9 cellular contexts compared by ENCODE assay signal in genomic region chr11:101126551-101127347, GRCh38. TPM values are rescaled to one million over a fixed set of nuclear protein-coding genes. Genes with fewer than 3 reads are reported as not detected.
A peak's percentile ranks its signal among the peaks of the same experiment; 100 is the strongest.
DNase-seq lines count a peak whose midpoint lies in the region; ATAC-seq and TF ChIP-seq lines count a peak whose summit lies in the region.
"Had no signal": no experiment of that assay in that cellular context is flagged by ENCODE, and none has a peak within 500 bp of the region (broad histone marks: within the 10 kb centered on the region; RNA-seq: fewer than 3 reads in every experiment).

No MANE protein-coding gene starts in this region.

- POLR2A ChIA-PET in HEK293 (lab: Yijun Ruan, JAX): no interaction called here

- TF ChIP-seq CTCF in HEK293 (tag by site-specific recombination; IDR thresholded peaks at IDR 0.05): no peak
- no peak for TF ChIP-seq CTCF in astrocyte of the spinal cord (IDR thresholded peaks at IDR 0.05; ENCODE audit: low read depth, low read length)

- H3K4me1 Mint-ChIP-seq in stimulated activated effector memory CD8-positive, alpha-beta T cell treated with anti-CD3 and anti-CD28 coated beads, Interleukin-12 subunit alpha, Interleukin-12 subunit beta, amount 100 ng/mL, for 72 hours: no peaks in the 10 kb centered on the region

- H3K27ac ChIP-seq in HEK293 (ENCODE audit: extremely low read depth, low read depth, low read length): no peak overlapping the region
- no peak overlapping the region for H3K27ac ChIP-seq in skeletal muscle tissue (ENCODE audit: low read depth, low read length)

- H3K9me3 Mint-ChIP-seq in stimulated activated effector memory CD8-positive, alpha-beta T cell treated with anti-CD3 and anti-CD28 coated beads, Interleukin-12 subunit alpha, Interleukin-12 subunit beta, amount 100 ng/mL, for 72 hours: no peaks in the 10 kb centered on the region

- CTCF ChIA-PET in HEK293 (lab: Yijun Ruan, JAX): no interaction called here

- H3K4me3 Mint-ChIP-seq in stimulated activated effector memory CD8-positive, alpha-beta T cell treated with anti-CD3 and anti-CD28 coated beads, Interleukin-12 subunit alpha, Interleukin-12 subunit beta, amount 100 ng/mL, for 72 hours: no peak overlapping the region

- DNase-seq in astrocyte of the spinal cord (ENCODE audit: low read depth, low spot score) (peak; percentile 17), iPS-NIHi11 (ENCODE audit: low spot score) (peak; percentile 29), NCI-H2171 (lab: John Stamatoyannopoulos, UW) (no peak), EL (no peak)
- DNase-seq in stimulated activated CD8-positive, alpha-beta memory T cell treated with anti-CD3 and anti-CD28 coated beads, Interleukin-4, amount 100 ng/mL, for 48 hours: no peak
- no peak for DNase-seq in stimulated activated effector memory CD8-positive, alpha-beta T cell treated with anti-CD3 and anti-CD28 coated beads, Interleukin-12 subunit alpha, Interleukin-12 subunit beta, amount 100 ng/mL, for 72 hours (ENCODE audit: low spot score in 2 of 2)
- DNase-seq: activated CD8-positive, alpha-beta memory T cell treated with anti-CD3 and anti-CD28 coated beads, Interleukin-2, amount 50 U/mL, for 48 hours had no signal

- no peak overlapping the region for H3K27ac Mint-ChIP-seq in stimulated activated effector memory CD8-positive, alpha-beta T cell treated with anti-CD3 and anti-CD28 coated beads, Interleukin-12 subunit alpha, Interleukin-12 subunit beta, amount 100 ng/mL, for 72 hours

- H3K36me3 ChIP-seq in HEK293 (ENCODE audit: control insufficient read depth in 2 of 2, insufficient read depth in 1 of 2, low read length in 2 of 2): no peaks in the 10 kb centered on the region
- H3K36me3 ChIP-seq in skeletal muscle tissue (ENCODE audit: control insufficient read depth in 3 of 3, insufficient read depth in 3 of 3, low read length in 3 of 3): no peaks in the 10 kb centered on the region

- H3K9me3 ChIP-seq in HEK293 (ENCODE audit: control insufficient read depth, insufficient read depth, low read depth, low read length) (no peaks in the 10 kb centered on the region), skeletal muscle tissue (ENCODE audit: control insufficient read depth in 3 of 3, low read length in 3 of 3) (no peaks in the 10 kb centered on the region)

- peak overlapping the region; percentile 33 to 74 (median 58) for H3K9ac ChIP-seq in skeletal muscle tissue (ENCODE audit: low read depth in 1 of 3, low read length in 3 of 3)

- H3K36me3 Mint-ChIP-seq in stimulated activated effector memory CD8-positive, alpha-beta T cell treated with anti-CD3 and anti-CD28 coated beads, Interleukin-12 subunit alpha, Interleukin-12 subunit beta, amount 100 ng/mL, for 72 hours: no peaks in the 10 kb centered on the region

- peaks cover 28 to 34% (median 30%) of the 10 kb centered on the region in 3 donors for H3K27me3 ChIP-seq in skeletal muscle tissue (ENCODE audit: control insufficient read depth in 3 of 3, insufficient read depth in 3 of 3, low read length in 3 of 3)

- H3K4me1 ChIP-seq in HEK293 (ENCODE audit: control insufficient read depth, insufficient read depth, low read length): no peaks in the 10 kb centered on the region
- peaks cover 5 to 7% (median 5%) of the 10 kb centered on the region in 3 donors for H3K4me1 ChIP-seq in skeletal muscle tissue (ENCODE audit: control insufficient read depth in 3 of 3, insufficient read depth in 3 of 3, low read length in 3 of 3)

- peak overlapping the region; percentile 55 for H3K4me3 ChIP-seq in HEK293 (ENCODE audit: low read depth, low read length)
- peak overlapping the region; percentile 38 for H3K4me3 ChIP-seq in astrocyte of the spinal cord (ENCODE audit: low read depth, low read length)
- H3K4me3 ChIP-seq in skeletal muscle tissue (ENCODE audit: low read length in 3 of 3): peak overlapping the region; percentile 66 to 69 (median 66)

- in situ Hi-C loops in astrocyte of the spinal cord (cut with HindIII; ENCODE audit: low sequenced_read_pairs): no loop called here

- no peak for ATAC-seq in stimulated activated effector memory CD8-positive, alpha-beta T cell treated with anti-CD3 and anti-CD28 coated beads, Interleukin-12 subunit alpha, Interleukin-12 subunit beta, amount 100 ng/mL, for 72 hours

TF ChIP-seq in HEK293, 187 proteins besides CTCF, POLR2A, EP300 and RAD21:
- TF ChIP-seq ZNF555 (tag by site-specific recombination; conservative IDR thresholded peaks at IDR 0.05): no peak
- 0 out of 2 replicates have a peak, but pooled peaks have one; percentile 59 for TF ChIP-seq ZBTB20 (tag by site-specific recombination; IDR thresholded peaks at IDR 0.05)
- TF ChIP-seq ZIC2 (tag by site-specific recombination; IDR thresholded peaks at IDR 0.05): 0 out of 2 replicates have a peak, but pooled peaks have one; percentile 27
- TF ChIP-seq ZNF335 (tag by site-specific recombination; conservative IDR thresholded peaks at IDR 0.05): peak; percentile 44; the same call in 1 of the 2 replicates

RNA-seq across cellular contexts. Expression of gene PGR, which starts 2.9 kb away (rescaled TPM):
- not detected for total RNA-seq in skeletal muscle tissue

Comparison
In these comparisons a context has a peak if more than half of its experiments do, and no peak if none do; other contexts are left out.
1. DNase-seq: peak in astrocyte of the spinal cord (single experiment) and iPS-NIHi11 (single experiment); none in stimulated activated CD8-positive, alpha-beta memory T cell treated with anti-CD3 and anti-CD28 coated beads, Interleukin-4, amount 100 ng/mL, for 48 hours (single experiment), NCI-H2171 (single experiment), EL (single experiment) and stimulated activated effector memory CD8-positive, alpha-beta T cell treated with anti-CD3 and anti-CD28 coated beads, Interleukin-12 subunit alpha, Interleukin-12 subunit beta, amount 100 ng/mL, for 72 hours (0 of 2).
2. Peak in every context shown above with its lines, with median percentiles within 50 percentile points of each other: H3K4me3 ChIP-seq.